8 cellular contexts compared by ENCODE assay signal in the genomic region with DNA sequence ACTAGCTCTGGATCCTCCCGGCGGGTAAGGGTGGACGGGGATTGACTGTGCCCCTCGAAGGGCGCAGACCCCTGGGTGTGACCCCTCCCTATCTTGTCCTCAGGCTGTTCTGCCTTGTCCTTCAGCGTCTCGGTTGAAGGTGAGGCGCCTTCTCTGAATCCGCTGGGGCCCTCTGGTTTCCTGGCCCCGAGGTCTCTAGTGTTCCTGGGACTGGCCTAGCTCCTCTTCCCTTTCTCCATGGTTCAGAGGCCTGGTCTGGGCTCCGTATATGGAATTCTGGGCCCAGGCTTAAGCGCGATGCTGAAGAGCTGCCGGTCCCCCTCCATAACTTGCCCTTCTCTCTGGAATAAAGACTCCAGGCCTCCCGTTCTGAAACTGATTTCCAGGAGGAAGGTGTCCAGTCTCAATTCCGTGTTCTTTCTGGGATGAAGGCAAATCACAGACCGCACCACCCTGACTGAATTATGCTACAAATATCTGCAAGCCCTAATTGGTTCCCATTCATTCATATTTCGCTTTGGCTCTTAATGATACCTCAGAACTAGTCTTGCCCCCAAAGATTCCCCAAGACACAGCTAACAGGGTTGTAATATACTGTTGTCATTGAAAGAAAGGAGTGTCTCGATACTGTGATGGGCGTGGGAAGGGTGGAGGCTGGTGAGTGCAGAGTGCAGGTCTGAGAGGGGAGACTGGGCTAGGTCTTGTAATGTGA. TPM values are rescaled to one million over a fixed set of nuclear protein-coding genes. Genes with fewer than 3 reads are reported as not detected.
DNase-seq lines count a peak whose midpoint lies in the region; ATAC-seq and TF ChIP-seq lines count a peak whose summit lies in the region.

No MANE protein-coding gene starts in this region.

- TF ChIP-seq POLR2A in gastrocnemius medialis (IDR thresholded peaks at IDR 0.05), result no peak

- H3K9me3 ChIP-seq in SU-DHL-6 (ENCODE audit: insufficient read depth, low read length) (no peaks in the 10 kb centered on the region), gastrocnemius medialis (no peaks in the 10 kb centered on the region)

- H3K4me3 ChIP-seq in SU-DHL-6 (ENCODE audit: insufficient read depth, low read length, poor library complexity, severe bottlenecking) (peak overlapping the region; percentile 96), foreskin fibroblast (ENCODE audit: low read depth in 1 of 2, low read length in 2 of 2) (peak overlapping the region; percentile 88 to 94), gastrocnemius medialis (peak overlapping the region; percentile 71 to 92 (median 84))

- no peaks in the 10 kb centered on the region for H3K9me2 ChIP-seq in SU-DHL-6 (replicated peaks; ENCODE audit: insufficient read depth, low read length)

- H3K27me3 ChIP-seq in SU-DHL-6 (ENCODE audit: low read length) (no peaks in the 10 kb centered on the region), gastrocnemius medialis (no peaks in the 10 kb centered on the region)

- peak overlapping the region; percentile 85 for H3K4me2 ChIP-seq in SU-DHL-6 (ENCODE audit: low read depth, low read length, poor library complexity, severe bottlenecking)

- H3F3A ChIP-seq in SU-DHL-6 (ENCODE audit: insufficient read depth), result peaks cover 21% of the 10 kb centered on the region

- peaks cover 35% of the 10 kb centered on the region for H3K79me2 ChIP-seq in SU-DHL-6 (ENCODE audit: insufficient read depth, low read length)

- H3K4me1 ChIP-seq in gastrocnemius medialis, result peaks cover 28 to 31% of the 10 kb centered on the region in 2 donors

- DNase-seq in foreskin fibroblast, result peak in 1 of 2 donors; percentile 41
- no peak for DNase-seq in gastrocnemius medialis
- no peak for DNase-seq in NOMO-1 (lab: John Stamatoyannopoulos, UW; ENCODE audit: unreplicated experiment in 2 of 2)
- no peak for DNase-seq in islet precursor cell
- no peak for DNase-seq in EL

- peak overlapping the region; percentile 72 for H3K27ac ChIP-seq in 22Rv1
- H3K27ac ChIP-seq in SU-DHL-6 (ENCODE audit: low read depth, low read length), result peak overlapping the region; percentile 47
- peak overlapping the region; percentile 85 to 94 (median 89) for H3K27ac ChIP-seq in gastrocnemius medialis

- H3K9ac ChIP-seq in SU-DHL-6 (ENCODE audit: low read length), result peak overlapping the region; percentile 90

- intact Hi-C loops in gastrocnemius medialis (cut with DNase I; ENCODE audit: low total_unique reads), result loop anchor here (2.0 kb wide), 1 partner anchor 57 kb away; no protein-coding TSS in a partner anchor

- no peaks in the 10 kb centered on the region for H4K20me1 ChIP-seq in SU-DHL-6 (ENCODE audit: low read depth, low read length)

- ATAC-seq in GM19397 (IDR thresholded peaks at IDR 0.05; ENCODE audit: unreplicated experiment), result peak; percentile 26
- ATAC-seq in gastrocnemius medialis, result peak; percentile 16 to 25

- in situ Hi-C loops in gastrocnemius medialis (cut with MboI; ENCODE audit: low sequenced_read_pairs in 4 of 4), result no loop called here

- no peak for TF ChIP-seq CTCF in 22Rv1 (IDR thresholded peaks at IDR 0.05)
- no peak for TF ChIP-seq CTCF in SU-DHL-6 (IDR thresholded peaks at IDR 0.05; ENCODE audit: insufficient read depth, low read length, poor library complexity, severe bottlenecking)
- TF ChIP-seq CTCF in foreskin fibroblast (IDR thresholded peaks at IDR 0.05; ENCODE audit: low read depth, low read length), result no peak
- no peak for TF ChIP-seq CTCF in gastrocnemius medialis (IDR thresholded peaks at IDR 0.05 in 4 of 5, conservative IDR thresholded peaks at IDR 0.05 in 1 of 5)

- H3K36me3 ChIP-seq in SU-DHL-6 (ENCODE audit: low read length) (no peaks in the 10 kb centered on the region), gastrocnemius medialis (peaks cover 0 to 52% of the 10 kb centered on the region in 2 donors)

- peak overlapping the region; percentile 84 for H2AFZ ChIP-seq in SU-DHL-6 (ENCODE audit: low read depth, low read length, severe bottlenecking)

RNA-seq across cellular contexts. Expression of gene EDC4, which starts 0.7 kb away (rescaled TPM):
- 10 to 100 TPM; 27.5 to 58.9 (median 48.5) TPM for total RNA-seq in gastrocnemius medialis

RNA-seq across cellular contexts. Expression of gene NRN1L, which starts 11.1 kb away (rescaled TPM):
- total RNA-seq in gastrocnemius medialis, result 1 to 10 TPM in 2 of 4 donors, under 1 TPM in 1, not detected in 1; 0.87 to 2.8 (median 1.1) TPM

RNA-seq across cellular contexts. Expression of gene PSKH1, which starts 19.5 kb away (rescaled TPM):
- 10 to 100 TPM in 1 of 4 donors, 1 to 10 TPM in 3; 4.1 to 12.7 (median 6.9) TPM for total RNA-seq in gastrocnemius medialis

RNA-seq across cellular contexts. Expression of gene CENPT, which starts 26.1 kb away (rescaled TPM):
- total RNA-seq in gastrocnemius medialis, result 10 to 100 TPM; 14.9 to 41.2 (median 20.0) TPM

RNA-seq across cellular contexts. Expression of gene NUTF2, which starts 26.9 kb away (rescaled TPM):
- total RNA-seq in gastrocnemius medialis, result 100 to 1,000 TPM in 3 of 4 donors, 10 to 100 TPM in 1; 60.1 to 210 (median 114) TPM
